ENCODE assay signal across 22 cellular contexts in genomic region chr10:128128582-128128981, GRCh38. TPM values are rescaled to one million over a fixed set of nuclear protein-coding genes. Genes with fewer than 3 reads are reported as not detected.
DNase-seq lines count a peak whose midpoint lies in the region; ATAC-seq, FAIRE-seq and TF ChIP-seq lines count a peak whose summit lies in the region.
"Had no signal": no experiment of that assay in that cellular context is flagged by ENCODE, and none has a peak within 500 bp of the region (broad histone marks: within the 10 kb centered on the region; RNA-seq: fewer than 3 reads in every experiment).

No MANE protein-coding gene starts in this region.

- DNase-seq in MCF 10A (ENCODE audit: unreplicated experiment): no peak
- DNase-seq in breast epithelium (ENCODE audit: low spot score in 2 of 2): no peak
- no peak for DNase-seq in K562 (ENCODE audit: extremely low read depth in 1 of 4, low spot score in 3 of 4)
- DNase-seq in prostate gland (ENCODE audit: low spot score): no peak
- DNase-seq in WTC11 (ENCODE audit: low spot score): no peak
- DNase-seq: AML-193; Caco-2; Calu3; CD4-positive, alpha-beta T cell; CD8-positive, alpha-beta T cell; DMS79 treated with DMSO at 0.1 percent for 48 hours; GF-D8 had no signal

- POLR2A ChIA-PET in MCF 10A (lab: Yijun Ruan, JAX) (interaction anchor here (1.0 kb wide), 1 partner anchor 14 kb away, joined by 3 read pairs; no protein-coding TSS in a partner anchor), HEK293 (lab: Yijun Ruan, JAX) (no interaction called here), K562 (lab: Yijun Ruan, JAX) (no interaction called here), WTC11 (lab: Charles Lee) (no interaction called here)

- no peak overlapping the region for H3K4me2 ChIP-seq in K562 (ENCODE audit: insufficient read depth, low read length)
- H3K4me2 ChIP-seq: A549 had no signal

- no peak for FAIRE-seq in K562 (lab: Jason Lieb, UNC)
- FAIRE-seq: A549, D721Med, G401.6, GM12891, GM18507 had no signal

- H3K4me3 ChIP-seq in breast epithelium: no peak overlapping the region
- no peak overlapping the region for H3K4me3 ChIP-seq in HEK293 (ENCODE audit: low read depth, low read length)
- no peak overlapping the region for H3K4me3 ChIP-seq in K562
- no peak overlapping the region for H3K4me3 ChIP-seq in prostate gland
- H3K4me3 ChIP-seq: A549; BLaER1 treated with 17β-estradiol and CSF1 and Interleukin-3, amounts not matched to agents 10 nM and 100 nM had no signal

- TF ChIP-seq CTCF in MCF 10A (IDR thresholded peaks at IDR 0.05; ENCODE audit: unreplicated experiment) (no peak), breast epithelium (IDR thresholded peaks at IDR 0.05) (no peak), HEK293 (tag by site-specific recombination; IDR thresholded peaks at IDR 0.05) (no peak), K562 (IDR thresholded peaks at IDR 0.05 in 2 of 3, conservative IDR thresholded peaks at IDR 0.05 in 1 of 3; ENCODE audit: insufficient read depth in 2 of 3, low read depth in 1 of 3, low read length in 3 of 3) (no peak), prostate gland (IDR thresholded peaks at IDR 0.05) (no peak), WTC11 (IDR thresholded peaks at IDR 0.05) (no peak)

- peak overlapping the region; percentile 40 for H3K27ac Mint-ChIP-seq in MCF 10A (ENCODE audit: low read depth, unreplicated experiment)
- H3K27ac Mint-ChIP-seq in WTC11: no peak overlapping the region
- H3K27ac Mint-ChIP-seq: B cell; CD4-positive, alpha-beta T cell; CD8-positive, alpha-beta T cell had no signal

- no peak overlapping the region for H3K9ac ChIP-seq in K562 (ENCODE audit: insufficient read depth in 1 of 2, low read depth in 2 of 2, low read length in 2 of 2)
- H3K9ac ChIP-seq: BLaER1 treated with 17β-estradiol and CSF1 and Interleukin-3, amounts not matched to agents 10 nM and 100 nM had no signal

- no peak for TF ChIP-seq RAD21 in K562 (CRISPR knock-in tag; conservative IDR thresholded peaks at IDR 0.05 in 1 of 2, IDR thresholded peaks at IDR 0.05 in 1 of 2)

- H4K20me1 ChIP-seq in K562 (replicated peaks; ENCODE audit: control insufficient read depth, insufficient read depth, low read length): peaks cover 7% of the 10 kb centered on the region

- H3K36me3 Mint-ChIP-seq in MCF 10A (ENCODE audit: insufficient read depth, unreplicated experiment): no peaks in the 10 kb centered on the region
- H3K36me3 Mint-ChIP-seq in WTC11: no peaks in the 10 kb centered on the region; the same call in 1 of the 2 replicates

- H3K4me1 ChIP-seq in breast epithelium: peaks cover 4 to 8% of the 10 kb centered on the region in 2 donors
- peaks cover 9% of the 10 kb centered on the region for H3K4me1 ChIP-seq in HEK293 (ENCODE audit: control insufficient read depth, insufficient read depth, low read length)
- peaks cover 9 to 13% of the 10 kb centered on the region in 2 experiments; a peak in 4 of 5 replicates for H3K4me1 ChIP-seq in K562 (replicated peaks in 1 of 2; ENCODE audit: control insufficient read depth in 2 of 2, insufficient read depth in 2 of 2, low read length in 2 of 2)
- H3K4me1 ChIP-seq in prostate gland (replicated peaks): peaks cover 5% of the 10 kb centered on the region

- H3K4me3 Mint-ChIP-seq in MCF 10A (ENCODE audit: unreplicated experiment): no peak overlapping the region
- H3K4me3 Mint-ChIP-seq in WTC11: no peak overlapping the region
- H3K4me3 Mint-ChIP-seq: B cell; CD4-positive, alpha-beta T cell; CD8-positive, alpha-beta T cell had no signal

- H3K4me1 Mint-ChIP-seq in MCF 10A (ENCODE audit: insufficient read depth, unreplicated experiment) (peaks cover 29% of the 10 kb centered on the region), WTC11 (peaks cover 26% of the 10 kb centered on the region)

- H3K9me3 Mint-ChIP-seq in MCF 10A (ENCODE audit: unreplicated experiment) (no peaks in the 10 kb centered on the region), WTC11 (no peaks in the 10 kb centered on the region)
- H3K9me3 Mint-ChIP-seq: CD4-positive, alpha-beta T cell; CD8-positive, alpha-beta T cell had no signal

- H3K27me3 Mint-ChIP-seq in MCF 10A (ENCODE audit: insufficient read depth, unreplicated experiment): no peaks in the 10 kb centered on the region
- H3K27me3 Mint-ChIP-seq in WTC11 (ENCODE audit: low read depth): no peaks in the 10 kb centered on the region

- ATAC-seq in K562 (no peak), WTC11 (no peak)
- ATAC-seq: A549; CD8-positive, alpha-beta T cell had no signal

- no peak for TF ChIP-seq EP300 in K562 (IDR thresholded peaks at IDR 0.05; ENCODE audit: low read length)

- H2AFZ ChIP-seq in K562 (ENCODE audit: low read depth, low read length): no peak overlapping the region

- peaks cover 27% of the 10 kb centered on the region for H3K79me2 ChIP-seq in K562 (ENCODE audit: control insufficient read depth, insufficient read depth, low read length)

- H3K36me3 ChIP-seq in breast epithelium (no peaks in the 10 kb centered on the region), HEK293 (ENCODE audit: control insufficient read depth in 2 of 2, insufficient read depth in 1 of 2, low read length in 2 of 2) (peaks cover 5 to 14% of the 10 kb centered on the region in 2 experiments; a peak in 2 of 3 replicates), K562 (ENCODE audit: control insufficient read depth, insufficient read depth, low read length) (peaks cover 15% of the 10 kb centered on the region; the same call in 2 of the 3 replicates), prostate gland (no peaks in the 10 kb centered on the region)

- in situ Hi-C loops in K562 (cut with MboI): no loop called here

- peaks cover 0 to 15% of the 10 kb centered on the region in 2 donors for H3K27me3 ChIP-seq in breast epithelium
- H3K27me3 ChIP-seq in K562 (ENCODE audit: control insufficient read depth in 2 of 2, insufficient read depth in 2 of 2, low read length in 2 of 2): no peaks in the 10 kb centered on the region; a peak in 1 of 5 replicates
- H3K27me3 ChIP-seq in prostate gland (replicated peaks; ENCODE audit: insufficient read depth): peaks cover 5% of the 10 kb centered on the region

- BruUV-seq in MCF 10A (replicated peaks; lab: Mats Ljungman, UMichigan) (no TSS peak), K562 (replicated peaks; lab: Mats Ljungman, UMichigan) (no TSS peak)

- H3K27ac ChIP-seq in breast epithelium: no peak overlapping the region
- no peak overlapping the region for H3K27ac ChIP-seq in HEK293 (ENCODE audit: extremely low read depth, low read depth, low read length)
- H3K27ac ChIP-seq in K562 (ENCODE audit: extremely low read depth, low read depth, low read length): no peak overlapping the region
- no peak overlapping the region for H3K27ac ChIP-seq in prostate gland
- H3K27ac ChIP-seq: 22Rv1; A549; BLaER1 treated with 17β-estradiol and CSF1 and Interleukin-3, amounts not matched to agents 10 nM and 100 nM; C4-2B had no signal

- TF ChIP-seq POLR2A in breast epithelium (IDR thresholded peaks at IDR 0.05) (no peak), K562 (conservative IDR thresholded peaks at IDR 0.05) (no peak), prostate gland (IDR thresholded peaks at IDR 0.05) (no peak)

- no peaks in the 10 kb centered on the region for H3K9me1 ChIP-seq in K562 (ENCODE audit: control insufficient read depth, insufficient read depth, low read length)

- H3K9me3 ChIP-seq in breast epithelium (no peaks in the 10 kb centered on the region), HEK293 (ENCODE audit: control insufficient read depth, insufficient read depth, low read depth, low read length) (no peaks in the 10 kb centered on the region), K562 (replicated peaks; ENCODE audit: control insufficient read depth, insufficient read depth, low read depth, low read length) (no peaks in the 10 kb centered on the region), prostate gland (no peaks in the 10 kb centered on the region)
- H3K9me3 ChIP-seq: A549; BLaER1 treated with 17β-estradiol and CSF1 and Interleukin-3, amounts not matched to agents 10 nM and 100 nM; Caco-2 had no signal

- WGBS in K562 (ENCODE audit: insufficient coverage, low coverage, missing lambda C conversion rate): 38% methylated on average over 1 of the region's 8 CpGs
- WGBS in prostate gland: 98% methylated on average over 8 of the region's 8 CpGs

- CTCF ChIA-PET in MCF 10A (lab: Yijun Ruan, JAX): interaction anchor here (0.6 to 1.2 kb wide), 3 partner anchors 10 to 222 kb away, joined by 3 read pairs; no protein-coding TSS in a partner anchor
- CTCF ChIA-PET in HEK293 (lab: Yijun Ruan, JAX): no interaction called here
- CTCF ChIA-PET in K562 (lab: Yijun Ruan, JAX; ENCODE audit: low intra/inter-chr PET ratio): interaction anchor here (0.6 kb wide), 1 partner anchor 15 kb away, joined by 4 read pairs; no protein-coding TSS in a partner anchor
- CTCF ChIA-PET in WTC11 (lab: Charles Lee): no interaction called here

- intact Hi-C loops in MCF 10A (cut with micrococcal nuclease) (no loop called here), breast epithelium (cut with DNase I; ENCODE audit: low total_unique reads) (no loop called here), K562 (cut with micrococcal nuclease) (no loop called here), prostate gland (cut with DNase I) (no loop called here)

RNA-seq across cellular contexts. Expression of gene MKI67, which starts 2.4 kb away (rescaled TPM):
- 40.4 and 81.4 TPM in 2 replicates for total RNA-seq in MCF 10A (2022)
- total RNA-seq in breast epithelium: 1 to 10 TPM in 1 of 3 donors, under 1 TPM in 2; 0.29 to 6.4 (median 0.33) TPM
- total RNA-seq in K562 (2011; cell fraction: chromatin; rRNA removed; ENCODE audit: low replicate concordance): 24.9 and 92.8 TPM in 2 replicates
- total RNA-seq in K562 (2011; cell fraction: nucleolus; rRNA removed): 19.3 and 20.3 TPM in 2 replicates
- total RNA-seq in K562 (2011; cell fraction: nucleoplasm; rRNA removed): 35.3 and 47.5 TPM in 2 replicates
- 48.5 and 58.1 TPM in 2 replicates for total RNA-seq in K562 (2014; rRNA removed)
- total RNA-seq in K562 (2014; rRNA removed; fragmentation: Illumina TruSeq; extraction: Trizol): 32.4 and 36.9 TPM in 2 replicates
- 36.0 and 38.3 TPM in 2 replicates for total RNA-seq in K562 (2015; rRNA removed; fragmentation: Illumina TruSeq; extraction: Trizol)
- total RNA-seq in K562 (2021): 73.7 and 86.5 TPM in 2 replicates
- polyA plus RNA-seq in K562 (2011; rRNA removed): 15.8 and 20.1 TPM in 2 replicates
- polyA plus RNA-seq in K562 (2011; cell fraction: cytosol; rRNA removed): 11.0 and 15.0 TPM in 2 replicates
- polyA plus RNA-seq in K562 (2011; cell fraction: nucleus; rRNA removed): 56.2 and 78.0 TPM in 2 replicates
- polyA plus RNA-seq in K562 (2012): 27.1 and 32.6 TPM in 2 replicates
- 60.8 and 74.7 TPM in 2 replicates for polyA plus RNA-seq in K562 (2014; fragmentation: Illumina TruSeq; extraction: Trizol)
- polyA plus RNA-seq in K562 (2014; fragmentation: Nextera tagmentation; extraction: Ambion mirVana): 10 to 100 TPM; 11.8 to 17.2 TPM
- 23.9 and 37.5 TPM in 2 replicates for polyA plus RNA-seq in K562 (2014; rRNA removed)
- polyA minus RNA-seq in K562 (2011; rRNA and poly(A)+ RNA removed): 49.7 and 50.9 TPM in 2 replicates
- polyA minus RNA-seq in K562 (2011; cell fraction: cytosol; rRNA and poly(A)+ RNA removed): 43.6 and 54.4 TPM in 2 replicates
- 33.1 and 63.5 TPM in 2 replicates for polyA minus RNA-seq in K562 (2011; cell fraction: nucleus; rRNA and poly(A)+ RNA removed)
- total RNA-seq in prostate gland: 1 to 10 TPM; 2.0 to 2.9 TPM
- 93.6 to 118 TPM (median 96.5 TPM) in 3 replicates for total RNA-seq in WTC11 (2021)

Comparison
In these comparisons a context has a peak if more than half of its experiments do, and no peak if none do; other contexts are left out.
1. CTCF ChIA-PET loops: an anchor here in MCF 10A (0.6 to 1.2 kb wide) and K562 (0.6 kb wide); none called in HEK293 and WTC11.